ENCODE assay signal across 16 cellular contexts in the genomic region with DNA sequence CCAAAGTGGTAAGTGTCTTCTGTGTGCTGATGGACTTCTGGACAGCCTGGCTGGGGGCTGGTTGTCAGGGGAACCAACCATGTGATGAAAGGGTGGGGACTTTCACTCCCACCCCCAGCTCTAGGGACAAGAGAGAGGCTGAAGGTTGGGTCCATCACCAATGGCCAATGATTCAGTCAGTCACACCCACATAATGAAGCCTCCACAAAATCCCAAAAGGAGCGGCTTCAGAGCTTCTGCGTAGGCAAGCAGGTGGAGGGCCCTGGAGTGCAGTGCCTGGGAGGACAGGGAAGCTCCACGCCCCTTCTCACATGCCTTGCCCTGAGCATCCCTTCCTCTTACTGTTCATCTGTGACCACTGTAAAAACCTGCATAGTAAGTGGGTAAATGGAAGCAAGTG.
DNase-seq lines count a peak whose midpoint lies in the region; TF ChIP-seq lines count a peak whose summit lies in the region.
"Had no signal": no experiment of that assay in that cellular context is flagged by ENCODE, and none has a peak within 500 bp of the region (broad histone marks: within the 10 kb centered on the region; RNA-seq: fewer than 3 reads in every experiment).

No MANE protein-coding gene starts in this region.

- peaks cover 0 to 19% (median 0%) of the 10 kb centered on the region in 4 donors for H3K4me1 ChIP-seq in tibial artery

- H3K36me3 ChIP-seq in tibial artery, result no peaks in the 10 kb centered on the region

- no peaks in the 10 kb centered on the region for H3K9me3 ChIP-seq in tibial artery

- peak; percentile 1 for DNase-seq in activated naive CD4-positive, alpha-beta T cell treated with anti-CD3 and anti-CD28 coated beads, Interleukin-2, amount 50 U/mL, for 16 hours
- DNase-seq in activated naive CD4-positive, alpha-beta T cell (lab: John Stamatoyannopoulos, UW), result no peak
- peak; percentile 68 for DNase-seq in NCI-H187 treated with DMSO at 0.1 percent for 48 hours (lab: John Stamatoyannopoulos, UW)
- DNase-seq in islet precursor cell, result peak; percentile 43
- peak; percentile 6 to 9 for DNase-seq in tibial artery
- DNase-seq in GF-D8 (lab: John Stamatoyannopoulos, UW), result no peak
- no peak for DNase-seq in NCI-H2171 treated with DMSO at 0.1 percent for 48 hours (lab: John Stamatoyannopoulos, UW)
- DNase-seq in stimulated activated CD4-positive, alpha-beta T cell treated with anti-CD3 and anti-CD28 coated beads, Interleukin-4, amount 100 ng/mL, for 1 hour, result no peak
- DNase-seq: DND-41, kidney glomerular epithelial cell, NCI-H1694 treated with DMSO at 0.1 percent for 48 hours, NCI-H510A, RPMI8226, small intestine, T1000 had no signal

- H3K27ac ChIP-seq in tibial artery, result no peak overlapping the region

- intact Hi-C loops in tibial artery (cut with DNase I; ENCODE audit: low total_unique reads), result no loop called here

- peaks cover 0 to 44% of the 10 kb centered on the region in 2 donors for H3K27me3 ChIP-seq in tibial artery

- TF ChIP-seq CTCF in tibial artery (IDR thresholded peaks at IDR 0.05), result no peak

- no peak overlapping the region for H3K4me3 ChIP-seq in tibial artery
- H3K4me3 ChIP-seq: K562 had no signal

Comparison
In these comparisons a context has a peak if more than half of its experiments do, and no peak if none do; other contexts are left out.
1. DNase-seq: peak in activated naive CD4-positive, alpha-beta T cell treated with anti-CD3 and anti-CD28 coated beads, Interleukin-2, amount 50 U/mL, for 16 hours (single experiment), NCI-H187 treated with DMSO at 0.1 percent for 48 hours (single experiment), islet precursor cell (single experiment) and tibial artery (2 of 2); none in activated naive CD4-positive, alpha-beta T cell (0 of 4), GF-D8 (single experiment), NCI-H2171 treated with DMSO at 0.1 percent for 48 hours (single experiment) and stimulated activated CD4-positive, alpha-beta T cell treated with anti-CD3 and anti-CD28 coated beads, Interleukin-4, amount 100 ng/mL, for 1 hour (single experiment).